16 cellular contexts compared by ENCODE assay signal in the genomic region with DNA sequence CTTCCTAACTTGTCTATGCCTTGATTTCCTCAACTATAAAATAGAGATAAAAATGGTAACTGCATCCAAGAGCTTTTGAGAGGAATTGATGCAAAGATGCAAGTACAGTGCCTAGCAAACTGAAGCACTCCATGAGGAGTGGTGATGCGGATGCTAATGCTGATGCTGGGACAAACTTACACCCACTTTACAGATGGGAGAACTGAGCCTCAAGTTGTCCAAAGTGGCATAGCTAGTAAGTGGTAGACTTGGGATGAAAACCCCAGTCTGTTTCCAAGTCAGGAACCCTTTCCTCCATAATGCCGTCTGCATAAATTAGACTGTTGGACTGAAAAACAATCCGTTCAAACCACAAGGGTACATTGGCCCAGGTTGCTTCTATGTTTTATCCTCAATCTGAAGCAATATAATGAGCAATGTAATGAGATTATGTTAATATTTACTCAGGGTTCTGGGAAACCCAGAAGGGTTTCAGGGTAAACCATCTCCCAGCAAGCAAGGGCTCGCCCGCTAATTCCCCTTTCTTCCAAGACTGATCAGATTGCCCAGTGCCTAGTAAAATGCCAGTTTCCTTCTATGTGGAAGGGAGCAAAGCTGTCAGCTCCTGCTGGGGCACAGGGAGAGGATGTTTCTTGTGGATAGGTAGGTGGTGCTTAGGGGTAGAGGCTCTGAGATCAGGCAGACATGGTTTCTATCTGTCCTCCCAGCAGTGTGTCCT. TPM values are rescaled to one million over a fixed set of nuclear protein-coding genes. Genes with fewer than 3 reads are reported as not detected.
DNase-seq lines count a peak whose midpoint lies in the region; ATAC-seq and TF ChIP-seq lines count a peak whose summit lies in the region.
"Had no signal": no experiment of that assay in that cellular context is flagged by ENCODE, and none has a peak within 500 bp of the region (broad histone marks: within the 10 kb centered on the region; RNA-seq: fewer than 3 reads in every experiment).

No MANE protein-coding gene starts in this region.

- H3K4me1 ChIP-seq in colonic mucosa (no peaks in the 10 kb centered on the region), mucosa of descending colon (ENCODE audit: low read depth) (no peaks in the 10 kb centered on the region), osteoblast (ENCODE audit: insufficient read depth, low read length) (peaks cover 7% of the 10 kb centered on the region)

- intact Hi-C loops in colonic mucosa (cut with DNase I) = no loop called here
- intact Hi-C loops in mucosa of descending colon (cut with DNase I, micrococcal nuclease) = no loop called here

- H3K27ac Mint-ChIP-seq in stimulated activated naive B cell treated with anti-CD40 and anti-IgM and Interleukin-4, amounts not matched to agents 10 μg/mL and 1 μg/mL and 100 μg/mL, for 72 hours = peak overlapping the region; percentile 7
- H3K27ac Mint-ChIP-seq: CD4-positive, alpha-beta memory T cell; GM23338 had no signal

- H3K4me1 Mint-ChIP-seq in stimulated activated naive B cell treated with anti-CD40 and anti-IgM and Interleukin-4, amounts not matched to agents 10 μg/mL and 1 μg/mL and 100 μg/mL, for 72 hours = peaks cover 32 to 55% of the 10 kb centered on the region in 2 donors

- no peaks in the 10 kb centered on the region for H3K79me2 ChIP-seq in osteoblast (ENCODE audit: insufficient read depth, low read length)

- H3K9me3 ChIP-seq in colonic mucosa (no peaks in the 10 kb centered on the region), mucosa of descending colon (no peaks in the 10 kb centered on the region), osteoblast (ENCODE audit: low read depth, low read length) (no peaks in the 10 kb centered on the region)

- TF ChIP-seq CTCF in colonic mucosa (IDR thresholded peaks at IDR 0.05) (no peak), mucosa of descending colon (IDR thresholded peaks at IDR 0.05) (no peak), osteoblast (IDR thresholded peaks at IDR 0.05; ENCODE audit: extremely low read depth, low read depth, low read length) (no peak)

- H3K36me3 ChIP-seq in colonic mucosa (no peaks in the 10 kb centered on the region), mucosa of descending colon (ENCODE audit: low read depth) (no peaks in the 10 kb centered on the region), osteoblast (ENCODE audit: insufficient read depth, low read length) (no peaks in the 10 kb centered on the region)

- DNase-seq in colonic mucosa (peak; percentile 20), mucosa of descending colon (no peak), osteoblast (ENCODE audit: insufficient read length, low spot score, missing footprints) (no peak), CD1c-positive myeloid dendritic cell (ENCODE audit: extremely low spot score) (no peak)
- DNase-seq in stimulated activated naive B cell treated with anti-CD40 and anti-IgM and Interleukin-4, amounts not matched to agents 10 μg/mL and 1 μg/mL and 100 μg/mL, for 72 hours = no peak
- no peak for DNase-seq in activated CD4-positive, alpha-beta T cell treated with anti-CD3 and anti-CD28 coated beads for 48 hours
- DNase-seq: AML-193; CD4-positive, alpha-beta memory T cell; DMS153; DMS79; GDM1; HCEC 1CT had no signal

- no peak overlapping the region for H3K9ac ChIP-seq in colonic mucosa (ENCODE audit: low read depth in 2 of 2, low read length in 2 of 2)

- no peak overlapping the region for H2AFZ ChIP-seq in osteoblast (ENCODE audit: low read length)
- H2AFZ ChIP-seq: GM23338 had no signal

- H3K27ac ChIP-seq in colonic mucosa (no peak overlapping the region), osteoblast (ENCODE audit: low read depth, low read length) (no peak overlapping the region)
- H3K27ac ChIP-seq: C4-2B had no signal

- H3K27me3 Mint-ChIP-seq in stimulated activated naive B cell treated with anti-CD40 and anti-IgM and Interleukin-4, amounts not matched to agents 10 μg/mL and 1 μg/mL and 100 μg/mL, for 72 hours = peaks cover 5% of the 10 kb centered on the region in 2 donors
- H3K27me3 Mint-ChIP-seq: CD4-positive, alpha-beta memory T cell; IgD-negative memory B cell had no signal

- no peaks in the 10 kb centered on the region for H3K27me3 ChIP-seq in colonic mucosa
- H3K27me3 ChIP-seq in osteoblast (ENCODE audit: insufficient read depth, low read length) = no peaks in the 10 kb centered on the region

- H3K4me2 ChIP-seq in osteoblast (ENCODE audit: insufficient read depth, low read length) = no peak overlapping the region
- H3K4me2 ChIP-seq: GM23338 had no signal

- H4K20me1 ChIP-seq in osteoblast (ENCODE audit: insufficient read depth, low read length) = no peaks in the 10 kb centered on the region

- no peak overlapping the region for H3K4me3 Mint-ChIP-seq in stimulated activated naive B cell treated with anti-CD40 and anti-IgM and Interleukin-4, amounts not matched to agents 10 μg/mL and 1 μg/mL and 100 μg/mL, for 72 hours
- H3K4me3 Mint-ChIP-seq: CD4-positive, alpha-beta memory T cell; GM23338; IgD-negative memory B cell had no signal

- H3K4me3 ChIP-seq in colonic mucosa (no peak overlapping the region), mucosa of descending colon (no peak overlapping the region), osteoblast (ENCODE audit: insufficient read depth, low read length) (no peak overlapping the region)
- H3K4me3 ChIP-seq: GM23338 had no signal

- H3K36me3 Mint-ChIP-seq in stimulated activated naive B cell treated with anti-CD40 and anti-IgM and Interleukin-4, amounts not matched to agents 10 μg/mL and 1 μg/mL and 100 μg/mL, for 72 hours = peaks cover 0 to 1% of the 10 kb centered on the region in 2 donors
- H3K36me3 Mint-ChIP-seq: CD4-positive, alpha-beta memory T cell had no signal

- H3K9me3 Mint-ChIP-seq in stimulated activated naive B cell treated with anti-CD40 and anti-IgM and Interleukin-4, amounts not matched to agents 10 μg/mL and 1 μg/mL and 100 μg/mL, for 72 hours = no peaks in the 10 kb centered on the region
- H3K9me3 Mint-ChIP-seq: CD4-positive, alpha-beta memory T cell; GM23338 had no signal

- ATAC-seq in esophagus mucosa (peak; percentile 67), mucosa of descending colon (peak; percentile 35)
- ATAC-seq in stimulated activated naive B cell treated with anti-CD40 and anti-IgM and Interleukin-4, amounts not matched to agents 10 μg/mL and 1 μg/mL and 100 μg/mL, for 72 hours (replicated peaks) = no peak
- ATAC-seq: GM23338 had no signal

RNA-seq across cellular contexts. Expression of gene EHF, which starts 10.4 kb away (rescaled TPM):
- total RNA-seq in colonic mucosa (100 to 1,000 TPM; 289 to 316 TPM), esophagus mucosa (342 TPM), mucosa of descending colon (100 to 1,000 TPM; 125 to 372 (median 259) TPM), osteoblast (not detected in 2 replicates)
- total RNA-seq: CD4-positive, alpha-beta memory T cell; GM23338 had no signal

Comparison
In these comparisons a context has a peak if more than half of its experiments do, and no peak if none do; other contexts are left out.
1. ATAC-seq: peak in esophagus mucosa (single experiment) and mucosa of descending colon (single experiment); none in stimulated activated naive B cell treated with anti-CD40 and anti-IgM and Interleukin-4, amounts not matched to agents 10 μg/mL and 1 μg/mL and 100 μg/mL, for 72 hours (0 of 2).
2. RNA of gene EHF, which starts 10.4 kb away (total RNA-seq): 342 TPM in esophagus mucosa (single experiment), 289 to 316 TPM in colonic mucosa and 125 to 372 TPM in mucosa of descending colon; not detected in osteoblast; every median in the first group is over 100 times any median in the second.